Comparison of ENCODE assay signal across 20 cellular contexts in the genomic region with DNA sequence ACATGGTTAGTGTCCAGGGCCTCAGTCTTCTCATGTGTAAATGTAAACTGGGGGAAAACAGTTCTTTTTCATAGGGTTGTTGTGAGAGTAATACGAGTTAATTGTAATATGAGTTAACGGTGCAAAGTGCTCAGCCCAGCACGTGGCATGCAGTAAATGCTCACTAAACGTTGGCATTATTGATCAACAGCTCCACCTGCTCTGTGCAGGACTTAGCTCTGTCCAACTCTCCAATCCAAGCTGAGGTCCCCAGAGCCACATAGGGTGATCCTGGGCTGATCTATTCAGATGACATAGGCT. TPM values are rescaled to one million over a fixed set of nuclear protein-coding genes. Genes with fewer than 3 reads are reported as not detected.
"Had no signal": no experiment of that assay in that cellular context is flagged by ENCODE, and none has a peak within 500 bp of the region (broad histone marks: within the 10 kb centered on the region; RNA-seq: fewer than 3 reads in every experiment).

No MANE protein-coding gene starts in this region.

- ATAC-seq: activated CD4-positive, CD25-positive, alpha-beta regulatory T cell treated with anti-CD3 and anti-CD28 coated beads, Interleukin-2, amount 50 U/mL, for 24 hours; activated CD8-positive, alpha-beta T cell treated with anti-CD3 and anti-CD28 coated beads, Interleukin-2, amount 10 ng/mL, durations not matched to agents 7 days and 5 days; activated naive CD8-positive, alpha-beta T cell treated with anti-CD3 and anti-CD28 coated beads, Interleukin-2, amount 50 U/mL, for 24 hours; effector memory CD8-positive, alpha-beta T cell; left colon; stimulated activated naive CD8-positive, alpha-beta T cell treated with anti-CD3 and anti-CD28 coated beads, Interleukin-15, Interleukin-2, amounts not matched to agents 100 U/mL and 50 U/mL, for 24 hours had no signal

- DNase-seq: activated CD4-positive, alpha-beta T cell treated with anti-CD3 and anti-CD28 coated beads, Interleukin-2, amount 10 ng/mL, durations not matched to agents 7 days and 5 days; activated CD8-positive, alpha-beta T cell treated with anti-CD3 and anti-CD28 coated beads, Interleukin-2, amount 10 ng/mL, durations not matched to agents 7 days and 5 days; activated gamma-delta T cell; activated naive CD4-positive, alpha-beta T cell treated with anti-CD3 and anti-CD28 coated beads, Interleukin-2, amount 50 U/mL, for 16 hours; activated naive CD8-positive, alpha-beta T cell treated with anti-CD3 and anti-CD28 coated beads, Interleukin-2, amount 50 U/mL, for 24 hours; central memory CD4-positive, alpha-beta T cell; effector memory CD8-positive, alpha-beta T cell; left colon; mesenchymal stem cell; stimulated activated CD4-positive, alpha-beta T cell treated with anti-CD3 and anti-CD28 coated beads, Interleukin-12 subunit alpha, Interleukin-12 subunit beta, amount 100 ng/mL, for 4 hours; stimulated activated CD4-positive, alpha-beta T cell treated with anti-CD3 and anti-CD28 coated beads, Interleukin-4, amount 100 ng/mL, for 4 hours; stimulated activated naive CD8-positive, alpha-beta T cell treated with anti-CD3 and anti-CD28 coated beads, Interleukin-15, Interleukin-2, amounts not matched to agents 100 U/mL and 50 U/mL, for 24 hours; T-helper 2 cell; upper lobe of right lung had no signal

- H3K36me3 ChIP-seq: prostate gland, thyroid gland, upper lobe of right lung had no signal

- H3K27ac ChIP-seq: prostate gland, thyroid gland, upper lobe of right lung, VCaP had no signal

- H3K9me3 ChIP-seq: prostate gland, thyroid gland, upper lobe of right lung had no signal

- H3K27me3 ChIP-seq: dorsolateral prefrontal cortex, thyroid gland had no signal

- H3K4me3 ChIP-seq: dorsolateral prefrontal cortex, prostate gland, thyroid gland, upper lobe of right lung had no signal

- H3K4me1 ChIP-seq: prostate gland, upper lobe of right lung had no signal

RNA-seq across cellular contexts. Expression of a gene that starts 28.3 kb away (rescaled TPM):
- total RNA-seq: activated CD8-positive, alpha-beta T cell treated with anti-CD3 and anti-CD28 coated beads, Interleukin-2, amount 10 ng/mL, durations not matched to agents 7 days and 5 days; activated T-helper 1 cell treated with anti-CD3 and anti-CD28 coated beads, Interleukin-12 subunit alpha, Interleukin-12 subunit beta, Interleukin-2, Interleukin-4 antibody, amounts not matched to agents 30 ng/mL and 10 ng/mL and 1 ng/mL, durations not matched to agents 14 hours and 24 hours and 36 hours had no signal
